11 cellular contexts compared by ENCODE assay signal in the genomic region with DNA sequence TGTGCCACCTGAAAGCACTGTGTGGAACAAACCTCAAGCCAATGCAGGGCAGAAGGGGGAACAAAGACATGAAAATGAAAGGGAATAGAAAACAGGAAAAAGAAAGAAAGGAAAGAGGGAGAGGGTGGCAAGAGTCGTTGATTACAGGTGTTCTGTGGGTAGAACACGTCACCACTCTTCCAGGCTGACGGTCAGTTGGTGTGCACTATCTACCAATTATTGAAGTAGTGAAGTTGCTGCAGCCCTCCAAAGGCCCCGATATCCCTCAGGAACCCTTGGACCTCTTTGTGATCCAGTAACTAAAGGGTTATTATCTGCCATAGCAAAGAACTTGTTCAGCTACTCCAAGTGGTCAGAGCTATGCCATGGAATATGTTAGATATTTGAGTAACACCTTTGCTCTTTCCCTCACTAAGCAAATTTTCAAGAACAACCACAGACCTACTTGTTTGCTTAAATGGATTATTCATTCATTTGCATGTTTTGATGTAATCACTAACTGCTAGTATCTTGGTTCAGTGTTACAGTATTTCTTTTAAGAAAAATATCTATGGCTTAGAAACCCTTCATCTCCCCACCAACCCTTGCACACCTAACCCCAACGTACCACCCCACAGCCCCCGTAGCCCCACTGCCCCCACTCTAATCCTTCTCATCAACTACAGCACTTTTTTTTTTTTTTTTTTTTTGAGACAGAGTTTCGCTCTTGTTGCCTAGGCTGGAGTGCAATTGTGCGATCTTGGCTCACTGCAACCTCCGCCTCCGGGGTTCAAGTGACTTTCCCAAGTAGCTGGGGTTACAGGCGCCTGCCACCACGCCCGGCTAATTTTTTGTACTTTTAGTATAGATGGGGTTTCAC. TPM values are rescaled to one million over a fixed set of nuclear protein-coding genes. Genes with fewer than 3 reads are reported as not detected.
DNase-seq lines count a peak whose midpoint lies in the region; ATAC-seq and TF ChIP-seq lines count a peak whose summit lies in the region.
"Had no signal": no experiment of that assay in that cellular context is flagged by ENCODE, and none has a peak within 500 bp of the region (broad histone marks: within the 10 kb centered on the region; RNA-seq: fewer than 3 reads in every experiment).

No MANE protein-coding gene starts in this region.

- no peaks in the 10 kb centered on the region for H3K79me2 ChIP-seq in PC-3 (ENCODE audit: low read length)

- peak overlapping the region; percentile 95 to 98 for H3K27ac Mint-ChIP-seq in effector memory CD8-positive, alpha-beta T cell

- H3K27ac ChIP-seq in PC-3 (ENCODE audit: low read length) (no peak overlapping the region), tibial artery (no peak overlapping the region)
- H3K27ac ChIP-seq: left ventricle myocardium inferior had no signal

- H3K9ac ChIP-seq in PC-3 (ENCODE audit: low read length): no peak overlapping the region

- H3K4me1 ChIP-seq in PC-3 (ENCODE audit: insufficient read depth, low read length) (peaks cover 9% of the 10 kb centered on the region), tibial artery (no peaks in the 10 kb centered on the region)
- H3K4me1 ChIP-seq: left ventricle myocardium inferior had no signal

- intact Hi-C loops in PC-3 (cut with micrococcal nuclease) (no loop called here), tibial artery (cut with DNase I; ENCODE audit: low total_unique reads) (no loop called here)

- peak; percentile 45 for DNase-seq in stimulated activated CD4-positive, alpha-beta T cell treated with anti-CD3 and anti-CD28 coated beads, Interleukin-15, amount 100 ng/mL, for 24 hours
- no peak for DNase-seq in stimulated activated CD4-positive, alpha-beta T cell treated with anti-CD3 and anti-CD28 coated beads, Interleukin-12 subunit alpha, Interleukin-12 subunit beta, amount 100 ng/mL, for 4 hours
- DNase-seq in PC-3: peak; percentile 71
- DNase-seq in effector memory CD8-positive, alpha-beta T cell: no peak
- DNase-seq in tibial artery: no peak
- no peak for DNase-seq in NOMO-1 (lab: John Stamatoyannopoulos, UW; ENCODE audit: unreplicated experiment in 2 of 2)
- DNase-seq: heart left ventricle, left ventricle myocardium inferior had no signal

- CTCF ChIA-PET in PC-3 (lab: Charles Lee): interaction anchor here (0.6 kb wide), 1 partner anchor 194 kb away, joined by 6 read pairs; no protein-coding TSS in a partner anchor

- H3K27me3 ChIP-seq in PC-3 (ENCODE audit: low read length): no peaks in the 10 kb centered on the region
- H3K27me3 ChIP-seq in tibial artery: no peaks in the 10 kb centered on the region

- no peak for TF ChIP-seq CTCF in PC-3 (conservative IDR thresholded peaks at IDR 0.05; ENCODE audit: low read depth, low read length)
- TF ChIP-seq CTCF in tibial artery (IDR thresholded peaks at IDR 0.05): no peak

- H3K9me3 Mint-ChIP-seq in effector memory CD8-positive, alpha-beta T cell: no peaks in the 10 kb centered on the region

- no peak overlapping the region for H2AFZ ChIP-seq in PC-3 (ENCODE audit: low read length)

- H3K36me3 ChIP-seq in PC-3 (ENCODE audit: low read depth, low read length) (no peaks in the 10 kb centered on the region), tibial artery (no peaks in the 10 kb centered on the region)
- H3K36me3 ChIP-seq: heart left ventricle, left ventricle myocardium inferior had no signal

- H3K4me1 Mint-ChIP-seq in effector memory CD8-positive, alpha-beta T cell (ENCODE audit: low read depth in 2 of 2): peaks cover 62 to 86% of the 10 kb centered on the region in 2 donors

- peak; percentile 94 for ATAC-seq in PC-3
- ATAC-seq in effector memory CD8-positive, alpha-beta T cell (replicated peaks): peak; percentile 62
- ATAC-seq in GM18861 (IDR thresholded peaks at IDR 0.05; ENCODE audit: unreplicated experiment): no peak
- ATAC-seq in GM19397 (IDR thresholded peaks at IDR 0.05; ENCODE audit: unreplicated experiment): no peak
- ATAC-seq: heart left ventricle had no signal

- BruUV-seq in PC-3 (replicated peaks; lab: Mats Ljungman, UMichigan): no TSS peak

- H3K36me3 Mint-ChIP-seq in effector memory CD8-positive, alpha-beta T cell (ENCODE audit: insufficient read depth): peaks cover 25% of the 10 kb centered on the region

- no peaks in the 10 kb centered on the region for H3K27me3 Mint-ChIP-seq in effector memory CD8-positive, alpha-beta T cell

- POLR2A ChIA-PET in PC-3 (lab: Charles Lee; ENCODE audit: unreplicated experiment): interaction anchor here (0.9 kb wide), 1 partner anchor 58 kb away, joined by 10 read pairs; no protein-coding TSS in a partner anchor

- no peaks in the 10 kb centered on the region for H3K9me3 ChIP-seq in PC-3 (ENCODE audit: low read length)
- no peaks in the 10 kb centered on the region for H3K9me3 ChIP-seq in tibial artery
- H3K9me3 ChIP-seq: heart left ventricle, left ventricle myocardium inferior had no signal

- H3K4me3 ChIP-seq in PC-3 (ENCODE audit: low read length) (no peak overlapping the region), tibial artery (no peak overlapping the region)
- H3K4me3 ChIP-seq: heart left ventricle, left ventricle myocardium inferior, smooth muscle cell had no signal

- H3K4me2 ChIP-seq in PC-3 (ENCODE audit: low read length): peak overlapping the region; percentile 13; the same call in 1 of the 2 replicates
- H3K4me2 ChIP-seq: smooth muscle cell had no signal

- peak overlapping the region; percentile 42 to 83 for H3K4me3 Mint-ChIP-seq in effector memory CD8-positive, alpha-beta T cell

- H4K20me1 ChIP-seq in PC-3 (ENCODE audit: low read length): no peaks in the 10 kb centered on the region

- no peaks in the 10 kb centered on the region for H3F3A ChIP-seq in PC-3 (ENCODE audit: low read length, unreplicated experiment)

- no peaks in the 10 kb centered on the region for H3K9me2 ChIP-seq in PC-3 (replicated peaks; ENCODE audit: low read length)

RNA-seq across cellular contexts. Expression of a gene that starts 31.3 kb away (rescaled TPM):
- total RNA-seq in PC-3 (2014; rRNA removed): 0.81 and 1.1 TPM in 2 replicates

Comparison
In these comparisons a context has a peak if more than half of its experiments do, and no peak if none do; other contexts are left out.
1. DNase-seq: peak in stimulated activated CD4-positive, alpha-beta T cell treated with anti-CD3 and anti-CD28 coated beads, Interleukin-15, amount 100 ng/mL, for 24 hours (single experiment) and PC-3 (single experiment); none in stimulated activated CD4-positive, alpha-beta T cell treated with anti-CD3 and anti-CD28 coated beads, Interleukin-12 subunit alpha, Interleukin-12 subunit beta, amount 100 ng/mL, for 4 hours (single experiment), effector memory CD8-positive, alpha-beta T cell (0 of 3), tibial artery (0 of 2) and NOMO-1 (0 of 2).
2. ATAC-seq: peak in PC-3 (single experiment) and effector memory CD8-positive, alpha-beta T cell (single experiment); none in GM18861 (single experiment) and GM19397 (single experiment).